In the genomic region with DNA sequence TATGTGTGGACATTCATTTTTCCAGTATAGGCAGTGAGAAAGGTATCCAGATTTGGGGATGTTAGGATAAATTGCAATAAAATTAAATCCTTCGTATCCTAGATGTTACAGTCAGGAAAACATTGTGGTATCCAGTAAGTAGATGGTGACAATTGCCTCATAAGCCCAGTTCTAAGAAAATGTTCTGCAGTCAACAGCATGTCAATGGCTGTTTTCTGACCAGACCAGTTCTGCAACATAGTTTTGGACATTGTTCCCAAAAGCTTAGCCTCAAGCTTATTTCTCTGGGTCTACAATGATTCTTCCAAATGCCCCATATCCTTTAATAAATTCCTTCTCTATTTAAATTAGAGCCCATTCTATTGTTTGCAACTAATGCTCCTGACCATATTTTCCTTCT, we compare ENCODE assay signal across 14 cellular contexts.
"Had no signal": no experiment of that assay in that cellular context is flagged by ENCODE, and none has a peak within 500 bp of the region (broad histone marks: within the 10 kb centered on the region; RNA-seq: fewer than 3 reads in every experiment).

No MANE protein-coding gene starts in this region.

- H3K27ac ChIP-seq: psoas muscle, right lobe of liver had no signal

- H3K4me2 ChIP-seq: smooth muscle cell had no signal

- H3K9me3 ChIP-seq: psoas muscle, right lobe of liver had no signal

- H3K27me3 ChIP-seq: right lobe of liver had no signal

- H3K36me3 ChIP-seq: right lobe of liver had no signal

- H3K4me3 ChIP-seq: psoas muscle, right lobe of liver, smooth muscle cell had no signal

- DNase-seq: activated naive CD4-positive, alpha-beta T cell treated with Interleukin-2 at 50 U/mL for 16 hours; anterior cingulate cortex; kidney; nephron progenitor cell; occipital lobe; psoas muscle; right lobe of liver; stimulated activated CD4-positive, alpha-beta T cell treated with anti-CD3 and anti-CD28 coated beads, Interleukin-4, amount 100 ng/mL, for 4 hours; stimulated activated CD8-positive, alpha-beta memory T cell treated with anti-CD3 and anti-CD28 coated beads, Interleukin-4, amount 100 ng/mL, for 48 hours; stimulated activated naive CD8-positive, alpha-beta T cell treated with anti-CD3 and anti-CD28 coated beads, Interleukin-15, Interleukin-2, amounts not matched to agents 100 U/mL and 50 U/mL, for 24 hours; SW 1271 had no signal

- H3K4me1 ChIP-seq: psoas muscle, right lobe of liver had no signal

- ATAC-seq: activated CD4-positive, CD25-positive, alpha-beta regulatory T cell treated with anti-CD3 and anti-CD28 coated beads, Interleukin-2, amount 50 U/mL, for 24 hours; activated T-helper 17 cell treated with anti-CD3 and anti-CD28 coated beads, Interleukin-2, amount 50 U/mL, for 72 hours; psoas muscle; right lobe of liver; stimulated activated naive CD8-positive, alpha-beta T cell treated with anti-CD3 and anti-CD28 coated beads, Interleukin-15, Interleukin-2, amounts not matched to agents 100 U/mL and 50 U/mL, for 24 hours had no signal
